Comparison of ENCODE assay signal across 9 cellular contexts in genomic region chr20:59455392-59456341, GRCh38.
DNase-seq lines count a peak whose midpoint lies in the region; ATAC-seq and TF ChIP-seq lines count a peak whose summit lies in the region.
"Had no signal": no experiment of that assay in that cellular context is flagged by ENCODE, and none has a peak within 500 bp of the region (broad histone marks: within the 10 kb centered on the region; RNA-seq: fewer than 3 reads in every experiment).

No MANE protein-coding gene starts in this region.

- H3K4me1 ChIP-seq in lung (ENCODE audit: control insufficient read depth in 2 of 2, insufficient read depth in 2 of 2, low read length in 2 of 2), result no peaks in the 10 kb centered on the region
- H3K4me1 ChIP-seq: SJSA1 had no signal

- H3K27me3 ChIP-seq in lung (ENCODE audit: control insufficient read depth, insufficient read depth), result no peaks in the 10 kb centered on the region
- H3K27me3 ChIP-seq: SJSA1 had no signal

- POLR2A ChIA-PET in activated CD4-positive, alpha-beta T cell treated with anti-CD3 and anti-CD28 coated beads, Interleukin-2, amount 10 ng/mL, durations not matched to agents 7 days and 5 days (lab: Charles Lee), result interaction anchor here (0.6 kb wide), 1 partner anchor 1772 kb away, joined by 3 read pairs; no protein-coding TSS in a partner anchor

- 32 to 40% methylated on average over 8 of the region's 8 CpGs for WGBS in lung, 2 donors

- H3K27ac ChIP-seq in lung (ENCODE audit: low read depth in 1 of 2, low read length in 1 of 2), result no peak overlapping the region
- H3K27ac ChIP-seq: SJSA1 had no signal

- H3K4me3 Mint-ChIP-seq in activated CD4-positive, alpha-beta T cell treated with anti-CD3 and anti-CD28 coated beads, Interleukin-2, amount 10 ng/mL, durations not matched to agents 7 days and 5 days, result no peak overlapping the region

- H3K4me3 ChIP-seq in NB4 (ENCODE audit: low read depth, low read length) (no peak overlapping the region), choroid plexus epithelial cell (ENCODE audit: low read depth, low read length) (no peak overlapping the region), lung (no peak overlapping the region)
- H3K4me3 ChIP-seq: SJSA1 had no signal

- H3K27ac Mint-ChIP-seq in activated CD4-positive, alpha-beta T cell treated with anti-CD3 and anti-CD28 coated beads, Interleukin-2, amount 10 ng/mL, durations not matched to agents 7 days and 5 days, result no peak overlapping the region

- no peak for ATAC-seq in lung (ENCODE audit: insufficient read depth, low FRiP score)

- peak; percentile 26 for DNase-seq in EH (ENCODE audit: low read depth)
- DNase-seq in NB4 (ENCODE audit: low read depth), result peak; percentile 30
- DNase-seq in choroid plexus epithelial cell (ENCODE audit: low read depth), result peak; percentile 16
- no peak for DNase-seq in lung (ENCODE audit: low spot score)
- DNase-seq in NCI-H1694 treated with DMSO at 0.1 percent for 48 hours (lab: John Stamatoyannopoulos, UW), result no peak
- no peak for DNase-seq in activated CD4-positive, alpha-beta T cell treated with anti-CD3 and anti-CD28 coated beads, Interleukin-2, amount 10 ng/mL, durations not matched to agents 7 days and 5 days
- DNase-seq in H4 (ENCODE audit: low spot score), result no peak
- DNase-seq in activated naive CD4-positive, alpha-beta T cell (lab: John Stamatoyannopoulos, UW), result no peak

- no peaks in the 10 kb centered on the region for H3K9me3 Mint-ChIP-seq in activated CD4-positive, alpha-beta T cell treated with anti-CD3 and anti-CD28 coated beads, Interleukin-2, amount 10 ng/mL, durations not matched to agents 7 days and 5 days

- H3K27me3 Mint-ChIP-seq in activated CD4-positive, alpha-beta T cell treated with anti-CD3 and anti-CD28 coated beads, Interleukin-2, amount 10 ng/mL, durations not matched to agents 7 days and 5 days, result peaks cover 2% of the 10 kb centered on the region

- TF ChIP-seq CTCF in NB4 (IDR thresholded peaks at IDR 0.05; ENCODE audit: low read depth, low read length) (peak; percentile 60), choroid plexus epithelial cell (conservative IDR thresholded peaks at IDR 0.05; ENCODE audit: low read depth, low read length) (peak; percentile 58), lung (IDR thresholded peaks at IDR 0.05; ENCODE audit: control extremely low read depth, extremely low read depth) (peak; percentile 23)

- no peaks in the 10 kb centered on the region for H3K36me3 Mint-ChIP-seq in activated CD4-positive, alpha-beta T cell treated with anti-CD3 and anti-CD28 coated beads, Interleukin-2, amount 10 ng/mL, durations not matched to agents 7 days and 5 days (ENCODE audit: low read depth)

- H3K4me1 Mint-ChIP-seq in activated CD4-positive, alpha-beta T cell treated with anti-CD3 and anti-CD28 coated beads, Interleukin-2, amount 10 ng/mL, durations not matched to agents 7 days and 5 days, result no peaks in the 10 kb centered on the region

- H3K9me3 ChIP-seq in lung (ENCODE audit: control insufficient read depth in 2 of 2, insufficient read depth in 1 of 2, low read length in 1 of 2), result peaks cover 0 to 10% of the 10 kb centered on the region in 2 donors
- H3K9me3 ChIP-seq: SJSA1 had no signal

- CTCF ChIA-PET in activated CD4-positive, alpha-beta T cell treated with anti-CD3 and anti-CD28 coated beads, Interleukin-2, amount 10 ng/mL, durations not matched to agents 7 days and 5 days (lab: Charles Lee), result interaction anchor here (0.8 to 1.0 kb wide), 2 partner anchors 30 to 36 kb away, joined by 3 to 4 read pairs; no protein-coding TSS in a partner anchor

- no peak for TF ChIP-seq POLR2A in NB4 (IDR thresholded peaks at IDR 0.05; ENCODE audit: extremely low read depth, insufficient read length)

- no peaks in the 10 kb centered on the region for H3K36me3 ChIP-seq in lung (ENCODE audit: control insufficient read depth in 2 of 2, insufficient read depth in 2 of 2, low read length in 2 of 2)
- H3K36me3 ChIP-seq: SJSA1 had no signal

Comparison
In these comparisons a context has a peak if more than half of its experiments do, and no peak if none do; other contexts are left out.
1. DNase-seq: peak in EH (single experiment), NB4 (single experiment) and choroid plexus epithelial cell (single experiment); none in lung (single experiment), NCI-H1694 treated with DMSO at 0.1 percent for 48 hours (single experiment), activated CD4-positive, alpha-beta T cell treated with anti-CD3 and anti-CD28 coated beads, Interleukin-2, amount 10 ng/mL, durations not matched to agents 7 days and 5 days (single experiment), H4 (single experiment) and activated naive CD4-positive, alpha-beta T cell (0 of 4).
2. Peak in every context shown above with its lines, with median percentiles within 50 percentile points of each other: CTCF ChIP-seq.